8 cellular contexts compared by ENCODE assay signal in the genomic region with DNA sequence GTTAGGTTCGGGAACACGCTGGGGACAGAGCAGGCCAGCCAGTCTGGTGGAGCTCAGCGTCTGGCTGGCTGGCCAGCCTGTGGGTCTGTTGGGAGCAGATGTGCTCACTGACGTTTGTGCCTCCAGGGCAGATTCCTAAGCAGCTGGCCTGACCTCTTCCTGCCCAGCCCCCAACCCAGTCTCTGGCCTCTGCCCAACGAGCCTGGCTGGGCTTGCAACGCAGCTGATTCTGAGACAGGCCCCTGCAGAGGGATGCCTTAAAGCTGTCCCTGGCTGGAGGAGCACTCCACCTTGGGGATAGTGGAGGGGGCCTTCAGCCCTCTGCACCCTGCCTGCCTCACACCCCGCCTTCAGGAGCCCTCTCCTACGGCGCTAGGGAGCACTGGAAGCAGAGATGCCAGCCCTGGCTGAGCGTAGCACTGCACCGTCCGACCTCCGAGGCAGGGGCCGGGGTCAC. TPM values are rescaled to one million over a fixed set of nuclear protein-coding genes. Genes with fewer than 3 reads are reported as not detected.
DNase-seq lines count a peak whose midpoint lies in the region; ATAC-seq and TF ChIP-seq lines count a peak whose summit lies in the region.

No MANE protein-coding gene starts in this region.

- peak; percentile 74 for DNase-seq in GM23248
- no peak for DNase-seq in activated B cell treated with CpG ODN at 0.5 μM for 24 hours
- DNase-seq in left ventricle myocardium inferior: peak; percentile 87
- peak; percentile 90 for DNase-seq in sigmoid colon
- no peak for DNase-seq in MV-4-11 (lab: John Stamatoyannopoulos, UW)
- DNase-seq in NCI-H226: no peak
- DNase-seq in progenitor cell of endocrine pancreas (ENCODE audit: low spot score, unreplicated experiment): no peak
- DNase-seq in NCI-H2171 treated with DMSO at 0.1 percent for 48 hours (lab: John Stamatoyannopoulos, UW): no peak

- peaks cover 68% of the 10 kb centered on the region for H3K4me1 Mint-ChIP-seq in activated B cell treated with CpG ODN at 0.5 μM for 24 hours
- peaks cover 19% of the 10 kb centered on the region for H3K4me1 Mint-ChIP-seq in progenitor cell of endocrine pancreas (ENCODE audit: low read depth)

- no peaks in the 10 kb centered on the region for H3K9me3 Mint-ChIP-seq in activated B cell treated with CpG ODN at 0.5 μM for 24 hours
- peaks cover 3% of the 10 kb centered on the region for H3K9me3 Mint-ChIP-seq in progenitor cell of endocrine pancreas (ENCODE audit: low read depth)

- TF ChIP-seq EP300 in sigmoid colon (IDR thresholded peaks at IDR 0.05): peak in 1 of 4 donors; percentile 23

- H3K27me3 ChIP-seq in GM23248 (replicated peaks; ENCODE audit: insufficient read depth) (no peaks in the 10 kb centered on the region), left ventricle myocardium inferior (ENCODE audit: low read depth) (no peaks in the 10 kb centered on the region), sigmoid colon (no peaks in the 10 kb centered on the region)

- POLR2A ChIA-PET in activated B cell treated with CpG ODN at 0.5 μM for 24 hours (lab: Charles Lee): no interaction called here

- TF ChIP-seq CTCF in activated B cell treated with CpG ODN at 0.5 μM for 24 hours (IDR thresholded peaks at IDR 0.05) (no peak), left ventricle myocardium inferior (IDR thresholded peaks at IDR 0.05; ENCODE audit: borderline replicate concordance) (no peak), sigmoid colon (IDR thresholded peaks at IDR 0.05) (no peak), progenitor cell of endocrine pancreas (IDR thresholded peaks at IDR 0.05; ENCODE audit: unreplicated experiment) (no peak)

- intact Hi-C loops in activated B cell treated with CpG ODN at 0.5 μM for 24 hours (cut with micrococcal nuclease): no loop called here
- intact Hi-C loops in left ventricle myocardium inferior (cut with micrococcal nuclease): no loop called here
- intact Hi-C loops in sigmoid colon (cut with DNase I): no loop called here

- H3K4me3 Mint-ChIP-seq in activated B cell treated with CpG ODN at 0.5 μM for 24 hours (no peak overlapping the region), progenitor cell of endocrine pancreas (ENCODE audit: low read depth) (no peak overlapping the region)

- H3K27me3 Mint-ChIP-seq in activated B cell treated with CpG ODN at 0.5 μM for 24 hours (no peaks in the 10 kb centered on the region), progenitor cell of endocrine pancreas (no peaks in the 10 kb centered on the region)

- H3K79me2 ChIP-seq in GM23248 (ENCODE audit: insufficient read depth): peaks cover 98% of the 10 kb centered on the region

- H3K36me3 ChIP-seq in GM23248 (ENCODE audit: low read depth): no peaks in the 10 kb centered on the region
- peaks cover 28% of the 10 kb centered on the region for H3K36me3 ChIP-seq in left ventricle myocardium inferior
- H3K36me3 ChIP-seq in sigmoid colon: peaks cover 0 to 24% (median 0%) of the 10 kb centered on the region in 4 donors

- TF ChIP-seq POLR2A in sigmoid colon (IDR thresholded peaks at IDR 0.05): no peak

- H3K9me3 ChIP-seq in GM23248 (ENCODE audit: low read depth) (no peaks in the 10 kb centered on the region), left ventricle myocardium inferior (replicated peaks) (no peaks in the 10 kb centered on the region), sigmoid colon (no peaks in the 10 kb centered on the region)

- no peak overlapping the region for H3K9ac ChIP-seq in GM23248

- H3K4me3 ChIP-seq in GM23248 (no peak overlapping the region), left ventricle myocardium inferior (peak overlapping the region; percentile 29), sigmoid colon (no peak overlapping the region)

- H4K20me1 ChIP-seq in GM23248 (ENCODE audit: insufficient read depth): no peaks in the 10 kb centered on the region

- H3K4me1 ChIP-seq in GM23248 (ENCODE audit: insufficient read depth) (peaks cover 16% of the 10 kb centered on the region), left ventricle myocardium inferior (peaks cover 100% of the 10 kb centered on the region), sigmoid colon (peaks cover 0 to 44% (median 20%) of the 10 kb centered on the region in 4 donors)

- H3K9me2 ChIP-seq in GM23248 (ENCODE audit: insufficient read depth): no peaks in the 10 kb centered on the region

- peak overlapping the region; percentile 25 for H3K4me2 ChIP-seq in GM23248 (ENCODE audit: unreplicated experiment)

- in situ Hi-C loops in GM23248 (cut with MboI): no loop called here

- no peak for ATAC-seq in activated B cell treated with CpG ODN at 0.5 μM for 24 hours (ENCODE audit: low read depth)

- H3K27ac ChIP-seq in GM23248 (peak overlapping the region; percentile 31; the same call in 1 of the 2 replicates), left ventricle myocardium inferior (replicated peaks) (peak overlapping the region; percentile 100), sigmoid colon (peak overlapping the region; percentile 47 to 64 (median 54))

- 45 to 48% methylated on average over 14 of the region's 14 CpGs for WGBS in GM23248 (ENCODE audit: low coverage in 1 of 2, low lambda C conversion rate in 2 of 2, missing lambda C conversion rate in 2 of 2), 2 experiments
- whole genome bisulfite sequencing in sigmoid colon, 2 donors: 79 to 81% methylated on average over 14 of the region's 14 CpGs

- H3K36me3 Mint-ChIP-seq in activated B cell treated with CpG ODN at 0.5 μM for 24 hours (ENCODE audit: low read depth): peaks cover 67% of the 10 kb centered on the region
- peaks cover 10% of the 10 kb centered on the region for H3K36me3 Mint-ChIP-seq in progenitor cell of endocrine pancreas (ENCODE audit: insufficient read depth)

- peaks cover 5% of the 10 kb centered on the region; the same call in 1 of the 2 replicates for H3F3A ChIP-seq in GM23248 (ENCODE audit: insufficient read depth)

- H3K27ac Mint-ChIP-seq in activated B cell treated with CpG ODN at 0.5 μM for 24 hours: peak overlapping the region; percentile 6
- H3K27ac Mint-ChIP-seq in progenitor cell of endocrine pancreas: no peak overlapping the region

- H2AFZ ChIP-seq in GM23248: no peak overlapping the region

- CTCF ChIA-PET in activated B cell treated with CpG ODN at 0.5 μM for 24 hours (lab: Charles Lee): no interaction called here

RNA-seq across cellular contexts. Expression of gene KLF13, which starts 46.0 kb away (rescaled TPM):
- total RNA-seq in GM23248 (2014; rRNA removed; shearing (Covaris generic)): 27.8 and 38.9 TPM in 2 replicates
- polyA plus RNA-seq in GM23248 (2016; fragmentation: Nextera tagmentation; extraction: Ambion mirVana) (8.0 and 9.1 TPM in 2 replicates), sigmoid colon (10 to 100 TPM; 23.4 to 71.9 (median 48.6) TPM)
- total RNA-seq in activated B cell treated with CpG ODN at 0.5 μM for 24 hours (177 and 178 TPM in 2 replicates), left ventricle myocardium inferior (62.3 TPM), sigmoid colon (10 to 100 TPM; 18.7 to 28.0 (median 24.5) TPM), progenitor cell of endocrine pancreas (26.9 and 34.0 TPM in 2 replicates)

Comparison
In these comparisons a context has a peak if more than half of its experiments do, and no peak if none do; other contexts are left out.
1. DNase-seq: peak in GM23248 (single experiment), left ventricle myocardium inferior (single experiment) and sigmoid colon (single experiment); none in activated B cell treated with CpG ODN at 0.5 μM for 24 hours (single experiment), MV-4-11 (single experiment), NCI-H226 (single experiment), progenitor cell of endocrine pancreas (single experiment) and NCI-H2171 treated with DMSO at 0.1 percent for 48 hours (single experiment).
2. H3K27ac ChIP-seq: peak in every context shown above with its lines; median percentile 100 in left ventricle myocardium inferior; 54 in sigmoid colon; 31 in GM23248.